Comparison of ENCODE assay signal across 20 cellular contexts in genomic region chr7:151389096-151389767, GRCh38. TPM values are rescaled to one million over a fixed set of nuclear protein-coding genes. Genes with fewer than 3 reads are reported as not detected.
"Had no signal": no experiment of that assay in that cellular context is flagged by ENCODE, and none has a peak within 500 bp of the region (broad histone marks: within the 10 kb centered on the region; RNA-seq: fewer than 3 reads in every experiment).

No MANE protein-coding gene starts in this region.

- H3K36me3 Mint-ChIP-seq: immature natural killer cell, naive B cell had no signal

- H3K4me3 ChIP-seq: esophagus muscularis mucosa, gastrocnemius medialis, lung, stomach had no signal

- H3K4me1 Mint-ChIP-seq: immature natural killer cell, nephron had no signal

- H3K9me3 Mint-ChIP-seq: naive B cell, nephron had no signal

- H3K4me1 ChIP-seq: esophagus muscularis mucosa, gastrocnemius medialis had no signal

- H3K4me3 Mint-ChIP-seq: immature natural killer cell, naive B cell, nephron had no signal

- H3K27ac Mint-ChIP-seq: immature natural killer cell, nephron had no signal

- DNase-seq: central memory CD4-positive, alpha-beta T cell; effector memory CD4-positive, alpha-beta T cell; gastrocnemius medialis; glutamatergic neuron; immature natural killer cell; left cardiac atrium; mesenchymal stem cell; naive B cell; stimulated activated CD4-positive, alpha-beta T cell treated with anti-CD3 and anti-CD28 coated beads, Interleukin-2, amount 100 ng/mL, for 24 hours; stimulated activated CD4-positive, alpha-beta T cell treated with anti-CD3 and anti-CD28 coated beads, Interleukin-4, amount 100 ng/mL, for 4 hours; stimulated activated naive CD4-positive, alpha-beta T cell; stomach; trophoblast cell had no signal

- H3K27ac ChIP-seq: epithelial cell of prostate, esophagus muscularis mucosa, gastrocnemius medialis, neutrophil, stomach had no signal

- ATAC-seq: gastrocnemius medialis, left cardiac atrium, sciatic nerve had no signal

- H3K9me3 ChIP-seq: esophagus muscularis mucosa, gastrocnemius medialis, neutrophil, stomach had no signal

- H3K36me3 ChIP-seq: esophagus muscularis mucosa, gastrocnemius medialis, neutrophil, stomach had no signal

RNA-seq across cellular contexts. Expression of gene WDR86, which starts 20.6 kb away (rescaled TPM):
- polyA plus RNA-seq: keratinocyte had no signal

RNA-seq across cellular contexts. Expression of gene CRYGN, which starts 50.7 kb away (rescaled TPM):
- polyA plus RNA-seq: immature natural killer cell, keratinocyte, stomach had no signal
